Comparison of ENCODE assay signal across 8 cellular contexts in genomic region chr3:143207338-143207961, GRCh38.
DNase-seq lines count a peak whose midpoint lies in the region; ATAC-seq and TF ChIP-seq lines count a peak whose summit lies in the region.

No MANE protein-coding gene starts in this region.

- CTCF ChIA-PET in RWPE1 (lab: Yijun Ruan, JAX): interaction anchor here (0.6 to 0.7 kb wide), 2 partner anchors 166 to 354 kb away, joined by 3 to 4 read pairs; no protein-coding TSS in a partner anchor
- CTCF ChIA-PET in activated naive CD4-positive, alpha-beta T cell treated with anti-CD3 and anti-CD28 coated beads for 36 hours (lab: Charles Lee): interaction anchor here (0.5 to 0.7 kb wide), 2 partner anchors 65 to 232 kb away, joined by 3 read pairs; no protein-coding TSS in a partner anchor

- H3K4me1 ChIP-seq in GM23338 (ENCODE audit: insufficient read depth) (0 out of 2 replicates have a peak, but pooled peaks cover 3% of the 10 kb centered on the region), Loucy (ENCODE audit: insufficient read depth, low read length, poor library complexity, severe bottlenecking) (peaks cover 12% of the 10 kb centered on the region)

- H3K9ac ChIP-seq in Loucy (ENCODE audit: low read depth, low read length, poor library complexity, severe bottlenecking): no peak overlapping the region

- H3K9me2 ChIP-seq in GM23338 (ENCODE audit: insufficient read depth) (0 out of 2 replicates have a peak, but pooled peaks cover 3% of the 10 kb centered on the region), Loucy (replicated peaks; ENCODE audit: low read depth, low read length) (no peaks in the 10 kb centered on the region)

- H3K79me2 ChIP-seq in GM23338 (replicated peaks; ENCODE audit: insufficient read depth) (no peaks in the 10 kb centered on the region), Loucy (ENCODE audit: insufficient read depth, low read length) (no peaks in the 10 kb centered on the region)

- peaks cover 3% of the 10 kb centered on the region; the same call in 1 of the 3 replicates for H3K9me3 Mint-ChIP-seq in GM23338
- H3K9me3 Mint-ChIP-seq in activated naive CD4-positive, alpha-beta T cell treated with anti-CD3 and anti-CD28 coated beads for 36 hours: peaks cover 5% of the 10 kb centered on the region

- DNase-seq in GM23338 (ENCODE audit: low spot score) (no peak), fibroblast of pulmonary artery (ENCODE audit: low read depth) (peak; percentile 46), RWPE1 (ENCODE audit: low spot score) (no peak)
- no peak for DNase-seq in activated CD8-positive, alpha-beta memory T cell treated with anti-CD3 and anti-CD28 coated beads, Interleukin-2, amount 50 U/mL, for 48 hours
- DNase-seq in activated CD8-positive, alpha-beta memory T cell treated with anti-CD3 and anti-CD28 coated beads for 24 hours: no peak
- no peak for DNase-seq in activated naive CD4-positive, alpha-beta T cell treated with anti-CD3 and anti-CD28 coated beads for 36 hours

- no peak overlapping the region for H3K4me2 ChIP-seq in GM23338
- H3K4me2 ChIP-seq in Loucy (ENCODE audit: low read depth, low read length, poor library complexity, severe bottlenecking): peak overlapping the region; percentile 12

- H3K9me3 ChIP-seq in Loucy (ENCODE audit: insufficient read depth, low read depth, low read length): no peaks in the 10 kb centered on the region

- H3F3A ChIP-seq in GM23338 (replicated peaks; ENCODE audit: low read depth) (no peaks in the 10 kb centered on the region), Loucy (ENCODE audit: low read depth) (no peaks in the 10 kb centered on the region)

- H3K27ac Mint-ChIP-seq in GM23338: peak overlapping the region; percentile 31; the same call in 1 of the 2 replicates
- no peak overlapping the region for H3K27ac Mint-ChIP-seq in activated naive CD4-positive, alpha-beta T cell treated with anti-CD3 and anti-CD28 coated beads for 36 hours

- H4K20me1 ChIP-seq in GM23338 (replicated peaks; ENCODE audit: insufficient read depth): no peaks in the 10 kb centered on the region
- H4K20me1 ChIP-seq in Loucy (ENCODE audit: insufficient read depth, low read length, poor library complexity, severe bottlenecking): no peaks in the 10 kb centered on the region

- H3K36me3 Mint-ChIP-seq in GM23338 (ENCODE audit: low read depth): no peaks in the 10 kb centered on the region
- H3K36me3 Mint-ChIP-seq in activated naive CD4-positive, alpha-beta T cell treated with anti-CD3 and anti-CD28 coated beads for 36 hours (ENCODE audit: low read depth): no peaks in the 10 kb centered on the region

- no peak overlapping the region for H3K4me3 Mint-ChIP-seq in GM23338
- H3K4me3 Mint-ChIP-seq in activated naive CD4-positive, alpha-beta T cell treated with anti-CD3 and anti-CD28 coated beads for 36 hours: no peak overlapping the region

- POLR2A ChIA-PET in RWPE1 (lab: Yijun Ruan, JAX; ENCODE audit: low non-redundant PET): no interaction called here

- H3K4me3 ChIP-seq in GM23338 (no peak overlapping the region), Loucy (ENCODE audit: low read length, poor library complexity, severe bottlenecking) (no peak overlapping the region), fibroblast of pulmonary artery (replicated peaks; ENCODE audit: low read depth, low read length) (no peak overlapping the region)

- intact Hi-C loops in activated naive CD4-positive, alpha-beta T cell treated with anti-CD3 and anti-CD28 coated beads for 36 hours (cut with micrococcal nuclease): no loop called here

- peaks cover 2% of the 10 kb centered on the region for H3K27me3 Mint-ChIP-seq in GM23338 (ENCODE audit: insufficient read depth, low read depth, poor library complexity)
- no peaks in the 10 kb centered on the region for H3K27me3 Mint-ChIP-seq in activated naive CD4-positive, alpha-beta T cell treated with anti-CD3 and anti-CD28 coated beads for 36 hours (ENCODE audit: low read depth)

- H3K27ac ChIP-seq in GM23338 (ENCODE audit: low read depth) (no peak overlapping the region), RWPE1 (no peak overlapping the region)

- H3K4me1 Mint-ChIP-seq in GM23338: peaks cover 14% of the 10 kb centered on the region
- no peaks in the 10 kb centered on the region for H3K4me1 Mint-ChIP-seq in activated naive CD4-positive, alpha-beta T cell treated with anti-CD3 and anti-CD28 coated beads for 36 hours (ENCODE audit: low read depth)

- no peaks in the 10 kb centered on the region for H3K36me3 ChIP-seq in GM23338 (ENCODE audit: insufficient read depth)
- no peaks in the 10 kb centered on the region for H3K36me3 ChIP-seq in Loucy (ENCODE audit: insufficient read depth, low read length)

- ATAC-seq in GM18520 (IDR thresholded peaks at IDR 0.05; ENCODE audit: unreplicated experiment): peak; percentile 63
- ATAC-seq in GM23338: no peak

- TF ChIP-seq CTCF in GM23338 (conservative IDR thresholded peaks at IDR 0.05; ENCODE audit: low read depth in 2 of 2) (no peak), Loucy (conservative IDR thresholded peaks at IDR 0.05; ENCODE audit: low read length) (no peak), fibroblast of pulmonary artery (IDR thresholded peaks at IDR 0.05; ENCODE audit: low read length, missing control alignments) (no peak), RWPE1 (conservative IDR thresholded peaks at IDR 0.05; ENCODE audit: low read depth) (no peak)

- H3K27me3 ChIP-seq in GM23338 (ENCODE audit: insufficient read depth) (no peaks in the 10 kb centered on the region), Loucy (ENCODE audit: insufficient read depth, low read length, poor library complexity, severe bottlenecking) (no peaks in the 10 kb centered on the region)

- no peak overlapping the region; the same call in 1 of the 2 replicates for H2AFZ ChIP-seq in GM23338
- no peak overlapping the region for H2AFZ ChIP-seq in Loucy (ENCODE audit: low read length)

TF ChIP-seq in GM23338, 12 proteins besides CTCF, POLR2A, EP300 and RAD21 (continues in another document):
- TF ChIP-seq NANOG (IDR thresholded peaks at IDR 0.05; ENCODE audit: borderline replicate concordance) (no peak), CREB1 (CRISPR knock-in tag; IDR thresholded peaks at IDR 0.05; ENCODE audit: low read depth) (no peak), JUNB (IDR thresholded peaks at IDR 0.05; ENCODE audit: unreplicated experiment) (no peak), STAT1 (IDR thresholded peaks at IDR 0.05; ENCODE audit: unreplicated experiment) (no peak), REST (IDR thresholded peaks at IDR 0.05; ENCODE audit: unreplicated experiment) (no peak), EZH2phosphoT487 (IDR thresholded peaks at IDR 0.05; ENCODE audit: unreplicated experiment) (no peak), EZH2 (IDR thresholded peaks at IDR 0.05; ENCODE audit: low read depth, unreplicated experiment) (no peak), ZNF331 (CRISPR knock-in tag; IDR thresholded peaks at IDR 0.05; ENCODE audit: low read depth) (no peak), POLR2AphosphoS5 (IDR thresholded peaks at IDR 0.05; ENCODE audit: low read depth) (no peak), ZNF114 (CRISPR knock-in tag; IDR thresholded peaks at IDR 0.05) (no peak)
